Comparison of ENCODE assay signal across 9 cellular contexts in genomic region chr12:16294589-16294988, GRCh38. TPM values are rescaled to one million over a fixed set of nuclear protein-coding genes. Genes with fewer than 3 reads are reported as not detected.
"Had no signal": no experiment of that assay in that cellular context is flagged by ENCODE, and none has a peak within 500 bp of the region (broad histone marks: within the 10 kb centered on the region; RNA-seq: fewer than 3 reads in every experiment).

No MANE protein-coding gene starts in this region.

- H3K4me3 ChIP-seq: GM12878 had no signal

- DNase-seq: GDM1, GF-D8 had no signal

- FAIRE-seq: G401.6, GM12878, GM12891, GM12892, GM18507, GM19239 had no signal

- ATAC-seq: GM12878 had no signal

RNA-seq across cellular contexts. Expression of gene SLC15A5, which starts 17.1 kb away (rescaled TPM):
- total RNA-seq: G401, GM12878 had no signal
- polyA plus RNA-seq: GM12878 had no signal

RNA-seq across cellular contexts. Expression of gene MGST1, which starts 52.9 kb away (rescaled TPM):
- total RNA-seq: G401 had no signal
